1 cellular context compared by ENCODE assay signal in the genomic region with DNA sequence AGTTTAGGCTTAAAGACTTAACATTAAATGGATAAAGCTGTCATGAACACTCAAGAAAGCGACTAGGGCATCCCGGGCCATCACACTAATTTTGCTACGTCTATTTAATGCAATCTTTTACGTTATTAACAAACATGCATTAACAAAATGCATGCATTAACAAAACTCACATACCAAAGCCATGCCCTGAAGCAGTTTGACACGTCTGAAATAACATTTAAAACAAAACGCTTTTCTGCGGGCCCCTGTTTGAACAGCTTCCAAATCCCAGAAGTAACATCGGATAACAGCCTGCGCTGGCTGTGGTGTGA.
TF ChIP-seq lines count a peak whose summit lies in the region.

No MANE protein-coding gene starts in this region.

TF ChIP-seq in SK-N-SH treated with all-trans-retinoic acid at 6 μM for 48 hours, 23 proteins besides CTCF, POLR2A, EP300 and RAD21:
- TF ChIP-seq, protein P1, sequence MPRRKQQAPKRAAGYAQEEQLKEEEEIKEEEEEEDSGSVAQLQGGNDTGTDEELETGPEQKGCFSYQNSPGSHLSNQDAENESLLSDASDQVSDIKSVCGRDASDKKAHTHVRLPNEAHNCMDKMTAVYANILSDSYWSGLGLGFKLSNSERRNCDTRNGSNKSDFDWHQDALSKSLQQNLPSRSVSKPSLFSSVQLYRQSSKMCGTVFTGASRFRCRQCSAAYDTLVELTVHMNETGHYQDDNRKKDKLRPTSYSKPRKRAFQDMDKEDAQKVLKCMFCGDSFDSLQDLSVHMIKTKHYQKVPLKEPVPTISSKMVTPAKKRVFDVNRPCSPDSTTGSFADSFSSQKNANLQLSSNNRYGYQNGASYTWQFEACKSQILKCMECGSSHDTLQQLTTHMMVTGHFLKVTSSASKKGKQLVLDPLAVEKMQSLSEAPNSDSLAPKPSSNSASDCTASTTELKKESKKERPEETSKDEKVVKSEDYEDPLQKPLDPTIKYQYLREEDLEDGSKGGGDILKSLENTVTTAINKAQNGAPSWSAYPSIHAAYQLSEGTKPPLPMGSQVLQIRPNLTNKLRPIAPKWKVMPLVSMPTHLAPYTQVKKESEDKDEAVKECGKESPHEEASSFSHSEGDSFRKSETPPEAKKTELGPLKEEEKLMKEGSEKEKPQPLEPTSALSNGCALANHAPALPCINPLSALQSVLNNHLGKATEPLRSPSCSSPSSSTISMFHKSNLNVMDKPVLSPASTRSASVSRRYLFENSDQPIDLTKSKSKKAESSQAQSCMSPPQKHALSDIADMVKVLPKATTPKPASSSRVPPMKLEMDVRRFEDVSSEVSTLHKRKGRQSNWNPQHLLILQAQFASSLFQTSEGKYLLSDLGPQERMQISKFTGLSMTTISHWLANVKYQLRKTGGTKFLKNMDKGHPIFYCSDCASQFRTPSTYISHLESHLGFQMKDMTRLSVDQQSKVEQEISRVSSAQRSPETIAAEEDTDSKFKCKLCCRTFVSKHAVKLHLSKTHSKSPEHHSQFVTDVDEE (CRISPR knock-in tag; IDR thresholded peaks at IDR 0.05), result no peak
- no peak for TF ChIP-seq ISL1 (CRISPR knock-in tag; IDR thresholded peaks at IDR 0.05)
